In genomic region chr20:44620030-44620429, GRCh38 we compare ENCODE assay signal across 17 cellular contexts.
"Had no signal": no experiment of that assay in that cellular context is flagged by ENCODE, and none has a peak within 500 bp of the region (broad histone marks: within the 10 kb centered on the region; RNA-seq: fewer than 3 reads in every experiment).

No MANE protein-coding gene starts in this region.

- ATAC-seq: pancreas had no signal

- H3K27me3 Mint-ChIP-seq: activated CD4-positive, alpha-beta memory T cell treated with anti-CD3 and anti-CD28 coated beads, Interleukin-2, amount 10 ng/mL, durations not matched to agents 7 days and 5 days had no signal

- H3K27me3 ChIP-seq: brain microvascular endothelial cell, pancreas, tibial artery had no signal

- DNase-seq: activated CD4-positive, alpha-beta memory T cell treated with anti-CD3 and anti-CD28 coated beads, Interleukin-2, amount 10 ng/mL, durations not matched to agents 7 days and 5 days; activated CD4-positive, alpha-beta T cell treated with anti-CD3 and anti-CD28 coated beads for 1 hour; activated CD8-positive, alpha-beta memory T cell treated with anti-CD3 and anti-CD28 coated beads, Interleukin-2, amount 50 U/mL, for 48 hours; activated naive CD4-positive, alpha-beta T cell treated with Interleukin-2 at 50 U/mL for 16 hours; anterior cingulate cortex; brain microvascular endothelial cell; cerebellar nuclear complex; effector CD8-positive, alpha-beta T cell; foreskin melanocyte; kidney glomerular epithelial cell; pancreas; stimulated activated CD4-positive, alpha-beta T cell treated with anti-CD3 and anti-CD28 coated beads, Interleukin-12 subunit alpha, Interleukin-12 subunit beta, amount 100 ng/mL, for 4 hours; stimulated activated naive CD4-positive, alpha-beta T cell; T1000; tibial artery had no signal

- H3K27ac ChIP-seq: brain microvascular endothelial cell, epithelial cell of prostate, pancreas, tibial artery had no signal

- H3K4me1 ChIP-seq: pancreas had no signal

- H3K4me3 Mint-ChIP-seq: activated CD4-positive, alpha-beta memory T cell treated with anti-CD3 and anti-CD28 coated beads, Interleukin-2, amount 10 ng/mL, durations not matched to agents 7 days and 5 days; activated T-helper 1 cell treated with anti-CD3 and anti-CD28 coated beads, Interleukin-12 subunit alpha, Interleukin-12 subunit beta, Interleukin-2, Interleukin-4 antibody, amounts not matched to agents 30 ng/mL and 10 ng/mL and 1 ng/mL, durations not matched to agents 14 hours and 24 hours and 36 hours had no signal

- H3K9me3 ChIP-seq: pancreas, tibial artery had no signal

- H3K4me3 ChIP-seq: pancreas, tibial artery had no signal

- H3K27ac Mint-ChIP-seq: activated CD4-positive, alpha-beta memory T cell treated with anti-CD3 and anti-CD28 coated beads, Interleukin-2, amount 10 ng/mL, durations not matched to agents 7 days and 5 days had no signal

- H3K9me3 Mint-ChIP-seq: activated T-helper 1 cell treated with anti-CD3 and anti-CD28 coated beads, Interleukin-12 subunit alpha, Interleukin-12 subunit beta, Interleukin-2, Interleukin-4 antibody, amounts not matched to agents 30 ng/mL and 10 ng/mL and 1 ng/mL, durations not matched to agents 14 hours and 24 hours and 36 hours had no signal
